ENCODE assay signal across 25 cellular contexts in genomic region chr3:111852540-111852939, GRCh38. TPM values are rescaled to one million over a fixed set of nuclear protein-coding genes. Genes with fewer than 3 reads are reported as not detected.
DNase-seq lines count a peak whose midpoint lies in the region; ATAC-seq and TF ChIP-seq lines count a peak whose summit lies in the region.
"Had no signal": no experiment of that assay in that cellular context is flagged by ENCODE, and none has a peak within 500 bp of the region (broad histone marks: within the 10 kb centered on the region; RNA-seq: fewer than 3 reads in every experiment).

No MANE protein-coding gene starts in this region.

- peak overlapping the region; percentile 93 for H3K27ac ChIP-seq in ACC112 (ENCODE audit: low read depth, low read length)
- no peak overlapping the region for H3K27ac ChIP-seq in endodermal cell (ENCODE audit: low read depth, low read length)
- peak overlapping the region; percentile 84 for H3K27ac ChIP-seq in mesodermal cell (ENCODE audit: low read depth, low read length, severe bottlenecking)
- no peak overlapping the region for H3K27ac ChIP-seq in effector memory CD4-positive, alpha-beta T cell (ENCODE audit: insufficient read depth, low read length, poor library complexity, severe bottlenecking)

- peak overlapping the region; percentile 78 for H2AFZ ChIP-seq in ACC112 (ENCODE audit: low read length, unreplicated experiment)

- H3K36me3 Mint-ChIP-seq in endodermal cell (ENCODE audit: low read depth) (peaks cover 5% of the 10 kb centered on the region), T-helper 17 cell (ENCODE audit: low read depth) (no peaks in the 10 kb centered on the region)
- H3K36me3 Mint-ChIP-seq: CD8-positive, alpha-beta T cell; stimulated activated effector memory CD8-positive, alpha-beta T cell treated with anti-CD3 and anti-CD28 coated beads, Interleukin-12 subunit alpha, Interleukin-12 subunit beta, amount 100 ng/mL, for 72 hours had no signal

- H3K4me3 Mint-ChIP-seq in endodermal cell (no peak overlapping the region), T-helper 17 cell (no peak overlapping the region)
- H3K4me3 Mint-ChIP-seq: activated CD4-positive, alpha-beta memory T cell treated with anti-CD3 and anti-CD28 coated beads, Interleukin-2, amount 10 ng/mL, durations not matched to agents 7 days and 5 days; activated T-cell treated with anti-CD3 and anti-CD28 coated beads, Interleukin-2, amount 50 U/mL, for 24 hours; CD8-positive, alpha-beta T cell; stimulated activated effector memory CD8-positive, alpha-beta T cell treated with anti-CD3 and anti-CD28 coated beads, Interleukin-12 subunit alpha, Interleukin-12 subunit beta, amount 100 ng/mL, for 72 hours; T-helper 1 cell treated with Interleukin-12 subunit alpha and Interleukin-12 subunit beta and Interleukin-4 antibody, amounts not matched to agents 30 μg/mL and 1 μg/mL, for 36 hours had no signal

- H3K36me3 ChIP-seq in ACC112 (ENCODE audit: insufficient read depth, low read length) (no peaks in the 10 kb centered on the region), endodermal cell (ENCODE audit: control insufficient read depth, insufficient read depth, low read length) (peaks cover 5% of the 10 kb centered on the region), mesodermal cell (ENCODE audit: control insufficient read depth, insufficient read depth, low read length) (no peaks in the 10 kb centered on the region)
- H3K36me3 ChIP-seq in effector memory CD4-positive, alpha-beta T cell (ENCODE audit: control insufficient read depth, insufficient read depth, low read length) = no peaks in the 10 kb centered on the region
- H3K36me3 ChIP-seq: ascending aorta, thoracic aorta had no signal

- no peak overlapping the region for H3K9ac ChIP-seq in endodermal cell (ENCODE audit: extremely low read depth, low read length, poor library complexity, severe bottlenecking)

- H3K4me3 ChIP-seq in ACC112 (ENCODE audit: low read depth, low read length) (peak overlapping the region; percentile 25; the same call in 1 of the 2 replicates), endodermal cell (ENCODE audit: low read length) (peak overlapping the region; percentile 56), mesodermal cell (ENCODE audit: extremely low read depth, insufficient read depth, low read length, poor library complexity, severe bottlenecking) (no peak overlapping the region)
- no peak overlapping the region for H3K4me3 ChIP-seq in effector memory CD4-positive, alpha-beta T cell (ENCODE audit: insufficient read depth, low read depth, low read length, poor library complexity, severe bottlenecking)
- H3K4me3 ChIP-seq: ascending aorta, mucosa of descending colon, thoracic aorta had no signal

- no peak for ATAC-seq in T-helper 17 cell
- no peak for ATAC-seq in left colon
- ATAC-seq: CD8-positive, alpha-beta T cell; mucosa of descending colon; stimulated activated effector memory CD8-positive, alpha-beta T cell treated with anti-CD3 and anti-CD28 coated beads, Interleukin-12 subunit alpha, Interleukin-12 subunit beta, amount 100 ng/mL, for 72 hours had no signal

- intact Hi-C loops in left colon (cut with DNase I, micrococcal nuclease) = no loop called here

- no peak overlapping the region for H3K27ac Mint-ChIP-seq in endodermal cell
- H3K27ac Mint-ChIP-seq in T-helper 17 cell = no peak overlapping the region
- H3K27ac Mint-ChIP-seq: activated CD4-positive, alpha-beta memory T cell treated with anti-CD3 and anti-CD28 coated beads, Interleukin-2, amount 10 ng/mL, durations not matched to agents 7 days and 5 days; activated T-cell treated with anti-CD3 and anti-CD28 coated beads, Interleukin-2, amount 50 U/mL, for 24 hours; CD8-positive, alpha-beta T cell; stimulated activated effector memory CD8-positive, alpha-beta T cell treated with anti-CD3 and anti-CD28 coated beads, Interleukin-12 subunit alpha, Interleukin-12 subunit beta, amount 100 ng/mL, for 72 hours; T-helper 1 cell treated with Interleukin-12 subunit alpha and Interleukin-12 subunit beta and Interleukin-4 antibody, amounts not matched to agents 30 μg/mL and 1 μg/mL, for 36 hours had no signal

- peak; percentile 40 for DNase-seq in M059J (ENCODE audit: low read depth)
- DNase-seq in endodermal cell = peak; percentile 68
- DNase-seq in effector memory CD4-positive, alpha-beta T cell = no peak
- no peak for DNase-seq in DMS53 treated with DMSO at 0.1 percent for 48 hours (lab: John Stamatoyannopoulos, UW; ENCODE audit: unreplicated experiment)
- DNase-seq in T-helper 17 cell = no peak
- no peak for DNase-seq in left colon
- DNase-seq: activated CD4-positive, alpha-beta memory T cell treated with anti-CD3 and anti-CD28 coated beads, Interleukin-2, amount 10 ng/mL, durations not matched to agents 7 days and 5 days; activated CD4-positive, CD25-positive, alpha-beta regulatory T cell; activated naive CD4-positive, alpha-beta T cell treated with anti-CD3 and anti-CD28 coated beads, Interleukin-2, amount 50 U/mL, for 16 hours; activated T-cell treated with anti-CD3 and anti-CD28 coated beads, Interleukin-2, amount 50 U/mL, for 24 hours; CD8-positive, alpha-beta T cell; DMS79; foreskin melanocyte; HCEC 1CT; left cardiac atrium; mucosa of descending colon; NCI-H2029 treated with DMSO at 0.1 percent for 48 hours; NCI-H510A; SIG-M5 had no signal

- no peaks in the 10 kb centered on the region for H3K79me2 ChIP-seq in ACC112 (ENCODE audit: control insufficient read depth, insufficient read depth, low read length, unreplicated experiment)

- H3K27me3 ChIP-seq in ACC112 (ENCODE audit: insufficient read depth, low read length) = no peaks in the 10 kb centered on the region
- H3K27me3 ChIP-seq in endodermal cell (ENCODE audit: control insufficient read depth, insufficient read depth, low read length, poor library complexity, severe bottlenecking) = no peaks in the 10 kb centered on the region
- H3K27me3 ChIP-seq in effector memory CD4-positive, alpha-beta T cell (replicated peaks; ENCODE audit: control insufficient read depth, insufficient read depth, low read length, poor library complexity, severe bottlenecking) = no peaks in the 10 kb centered on the region
- H3K27me3 ChIP-seq: ascending aorta had no signal

- H3K9me3 Mint-ChIP-seq in endodermal cell = no peaks in the 10 kb centered on the region
- H3K9me3 Mint-ChIP-seq: activated CD4-positive, alpha-beta memory T cell treated with anti-CD3 and anti-CD28 coated beads, Interleukin-2, amount 10 ng/mL, durations not matched to agents 7 days and 5 days; activated T-cell treated with anti-CD3 and anti-CD28 coated beads, Interleukin-2, amount 50 U/mL, for 24 hours; CD8-positive, alpha-beta T cell; stimulated activated effector memory CD8-positive, alpha-beta T cell treated with anti-CD3 and anti-CD28 coated beads, Interleukin-12 subunit alpha, Interleukin-12 subunit beta, amount 100 ng/mL, for 72 hours; T-helper 1 cell treated with Interleukin-12 subunit alpha and Interleukin-12 subunit beta and Interleukin-4 antibody, amounts not matched to agents 30 μg/mL and 1 μg/mL, for 36 hours had no signal

- no peak for TF ChIP-seq CTCF in endodermal cell (conservative IDR thresholded peaks at IDR 0.05)

- H3K4me1 Mint-ChIP-seq in endodermal cell = peaks cover 60% of the 10 kb centered on the region
- H3K4me1 Mint-ChIP-seq in T-helper 17 cell = peaks cover 9% of the 10 kb centered on the region

- WGBS in endodermal cell (ENCODE audit: insufficient coverage in 1 of 2, insufficient read length in 1 of 2), 2 experiments = 31% methylated on average over 3 of the region's 3 CpGs; no CpG with 5 or more reads in 1 of the 2 experiments
- WGBS in mesodermal cell (ENCODE audit: insufficient coverage in 2 of 2), 2 experiments = 50% methylated on average over 1 of the region's 3 CpGs; no CpG with 5 or more reads in 1 of the 2 experiments

- peaks cover 39% of the 10 kb centered on the region for H3K4me1 ChIP-seq in ACC112 (ENCODE audit: control insufficient read depth, insufficient read depth, low read length, unreplicated experiment)
- H3K4me1 ChIP-seq in endodermal cell (ENCODE audit: control insufficient read depth, insufficient read depth, low read length) = peaks cover 10% of the 10 kb centered on the region
- H3K4me1 ChIP-seq in mesodermal cell (ENCODE audit: control insufficient read depth, insufficient read depth, low read length, poor library complexity, severe bottlenecking) = peaks cover 37% of the 10 kb centered on the region
- peaks cover 4% of the 10 kb centered on the region for H3K4me1 ChIP-seq in effector memory CD4-positive, alpha-beta T cell (ENCODE audit: control insufficient read depth, insufficient read depth, low read length, poor library complexity, severe bottlenecking)

- H3K27me3 Mint-ChIP-seq in endodermal cell (ENCODE audit: insufficient read depth) (peaks cover 3% of the 10 kb centered on the region), T-helper 17 cell (peaks cover 4% of the 10 kb centered on the region)

- H3K9me3 ChIP-seq in endodermal cell (ENCODE audit: control insufficient read depth, low read length) (no peaks in the 10 kb centered on the region), mesodermal cell (ENCODE audit: control insufficient read depth, low read length) (no peaks in the 10 kb centered on the region), T-helper 17 cell (ENCODE audit: control insufficient read depth, low read length, poor library complexity, severe bottlenecking) (no peaks in the 10 kb centered on the region)
- no peaks in the 10 kb centered on the region for H3K9me3 ChIP-seq in effector memory CD4-positive, alpha-beta T cell (ENCODE audit: control insufficient read depth, low read length)
- H3K9me3 ChIP-seq: ascending aorta, mucosa of descending colon, thoracic aorta had no signal

RNA-seq across cellular contexts. Expression of gene PHLDB2, which starts 6.5 kb away (rescaled TPM):
- 63.7 and 89.3 TPM in 2 replicates for total RNA-seq in M059J (2014; rRNA removed; shearing (Covaris generic))
- total RNA-seq in endodermal cell (10 to 100 TPM; 59.5 to 67.4 TPM), T-helper 17 cell (10 to 100 TPM; 24.4 to 28.0 TPM), left colon (10 to 100 TPM in 1 of 2 donors, 1 to 10 TPM in 1; 8.3 to 28.7 TPM)
- 41.6 TPM for polyA plus RNA-seq in endodermal cell (2013, experiment 1 of 2)
- 44.9 TPM for polyA plus RNA-seq in endodermal cell (2013, experiment 2 of 2)
- polyA plus RNA-seq in mesodermal cell (2013, experiment 1 of 2) = 46.1 TPM
- 46.3 TPM for polyA plus RNA-seq in mesodermal cell (2013, experiment 2 of 2)

Comparison
In these comparisons a context has a peak if more than half of its experiments do, and no peak if none do; other contexts are left out.
1. H3K27ac ChIP-seq: peak in ACC112 (single experiment) and mesodermal cell (single experiment); none in endodermal cell (single experiment) and effector memory CD4-positive, alpha-beta T cell (single experiment).
2. H3K4me3 ChIP-seq: peak in ACC112 (single experiment) and endodermal cell (single experiment); none in mesodermal cell (single experiment) and effector memory CD4-positive, alpha-beta T cell (single experiment).
3. DNase-seq: peak in M059J (single experiment) and endodermal cell (single experiment); none in effector memory CD4-positive, alpha-beta T cell (0 of 3), DMS53 treated with DMSO at 0.1 percent for 48 hours (single experiment), T-helper 17 cell (0 of 3) and left colon (0 of 2).